8 cellular contexts compared by ENCODE assay signal in genomic region chr11:72720806-72721205, GRCh38. TPM values are rescaled to one million over a fixed set of nuclear protein-coding genes. Genes with fewer than 3 reads are reported as not detected.
A peak's percentile ranks its signal among the peaks of the same experiment; 100 is the strongest.
DNase-seq lines count a peak whose midpoint lies in the region; ATAC-seq and TF ChIP-seq lines count a peak whose summit lies in the region.

No MANE protein-coding gene starts in this region.

- peaks cover 34% of the 10 kb centered on the region for H3K36me3 Mint-ChIP-seq in central memory CD8-positive, alpha-beta T cell (ENCODE audit: insufficient read depth)

- H3K9me3 ChIP-seq in mononuclear cell (ENCODE audit: low read depth, low read length), result no peaks in the 10 kb centered on the region
- no peaks in the 10 kb centered on the region for H3K9me3 ChIP-seq in uterus

- no peaks in the 10 kb centered on the region for H3K36me3 ChIP-seq in uterus

- ATAC-seq in Right ventricle myocardium superior (ENCODE audit: poor library complexity) (peak; percentile 2), HG03520 (IDR thresholded peaks at IDR 0.05; ENCODE audit: unreplicated experiment) (no peak)
- ATAC-seq in central memory CD8-positive, alpha-beta T cell (replicated peaks; ENCODE audit: extremely low read depth, poor library complexity, severe bottlenecking), result no peak

- H3K27me3 ChIP-seq in mononuclear cell (ENCODE audit: insufficient read depth, low read length) (no peaks in the 10 kb centered on the region), uterus (no peaks in the 10 kb centered on the region)

- H3K4me1 Mint-ChIP-seq in central memory CD8-positive, alpha-beta T cell, result peaks cover 74% of the 10 kb centered on the region

- peak overlapping the region; percentile 94 for H3K27ac Mint-ChIP-seq in central memory CD8-positive, alpha-beta T cell (ENCODE audit: low read depth)

- peak overlapping the region; percentile 86 to 88 for H3K27ac ChIP-seq in uterus

- TF ChIP-seq CTCF in uterus (IDR thresholded peaks at IDR 0.05), result no peak

- no peaks in the 10 kb centered on the region for H3K27me3 Mint-ChIP-seq in central memory CD8-positive, alpha-beta T cell

- no peaks in the 10 kb centered on the region for H3K9me3 Mint-ChIP-seq in central memory CD8-positive, alpha-beta T cell

- H3K4me3 ChIP-seq in mononuclear cell (ENCODE audit: low read length) (peak overlapping the region; percentile 56), uterus (peak overlapping the region; percentile 49 to 67)

- TF ChIP-seq POLR2A in uterus (IDR thresholded peaks at IDR 0.05) (no peak), erythroblast (IDR thresholded peaks at IDR 0.05; ENCODE audit: low read length) (no peak)

- peak overlapping the region; percentile 83 for H3K4me3 Mint-ChIP-seq in central memory CD8-positive, alpha-beta T cell

- H3K4me1 ChIP-seq in mononuclear cell (ENCODE audit: insufficient read depth, low read length) (peaks cover 95% of the 10 kb centered on the region), uterus (peaks cover 0 to 3% of the 10 kb centered on the region in 2 donors)

- peak; percentile 52 for DNase-seq in Right ventricle myocardium superior
- DNase-seq in cardiac septum (ENCODE audit: low spot score), result no peak
- no peak for DNase-seq in central memory CD8-positive, alpha-beta T cell (ENCODE audit: low spot score in 2 of 2)
- no peak for DNase-seq in uterus
- no peak for DNase-seq in activated gamma-delta T cell treated with Interleukin-2 at 50 U/mL for 16 hours
- no peak for DNase-seq in erythroblast (lab: John Stamatoyannopoulos, UW)

- intact Hi-C loops in Right ventricle myocardium superior (cut with DNase I) (loop anchor here (10.0 kb wide), 2 partner anchors 454 to 574 kb away; no protein-coding TSS in a partner anchor), cardiac septum (cut with DNase I) (loop anchor here (5.0 kb wide), 1 partner anchor 456 kb away; no protein-coding TSS in a partner anchor), uterus (cut with DNase I; ENCODE audit: low total_unique reads) (loop anchor here (5.0 to 10.0 kb wide), 2 partner anchors 66 to 454 kb away; no protein-coding TSS in a partner anchor)

RNA-seq across cellular contexts. Expression of gene ARAP1, which starts 31.4 kb away (rescaled TPM):
- total RNA-seq in Right ventricle myocardium superior (58.0 TPM), cardiac septum (46.3 TPM), mononuclear cell (74.3 TPM), uterus (100 to 1,000 TPM in 1 of 4 donors, 10 to 100 TPM in 3; 21.3 to 222 (median 70.4) TPM)

RNA-seq across cellular contexts. Expression of gene PDE2A, which starts 46.6 kb away (rescaled TPM):
- total RNA-seq in Right ventricle myocardium superior (38.5 TPM), cardiac septum (28.8 TPM), mononuclear cell (3.7 TPM), uterus (100 to 1,000 TPM in 2 of 4 donors, 10 to 100 TPM in 2; 13.8 to 185 (median 94.2) TPM)
